Comparison of ENCODE assay signal across 1 cellular context in genomic region chr19:966481-967088, GRCh38.
TF ChIP-seq lines count a peak whose summit lies in the region.

No MANE protein-coding gene starts in this region.

TF ChIP-seq in WTC11, 78 proteins besides CTCF, POLR2A, EP300 and RAD21:
- TF ChIP-seq ARID4B (CRISPR knock-in tag; IDR thresholded peaks at IDR 0.05; ENCODE audit: borderline replicate concordance) (no peak), ZNF121 (CRISPR knock-in tag; IDR thresholded peaks at IDR 0.05) (peak; percentile 46; the same call in 1 of the 2 replicates), GTF2I (CRISPR knock-in tag; conservative IDR thresholded peaks at IDR 0.05) (0 out of 2 replicates have a peak, but pooled peaks have one; percentile 51), FOXP1 (CRISPR knock-in tag; IDR thresholded peaks at IDR 0.05; ENCODE audit: borderline replicate concordance) (peak; percentile 31; the same call in 1 of the 2 replicates)
